In genomic region chr5:146832985-146833732, GRCh38 we compare ENCODE assay signal across 18 cellular contexts. TPM values are rescaled to one million over a fixed set of nuclear protein-coding genes. Genes with fewer than 3 reads are reported as not detected.
"Had no signal": no experiment of that assay in that cellular context is flagged by ENCODE, and none has a peak within 500 bp of the region (broad histone marks: within the 10 kb centered on the region; RNA-seq: fewer than 3 reads in every experiment).

No MANE protein-coding gene starts in this region.

- H3K4me3 ChIP-seq: coronary artery, esophagus muscularis mucosa, lower lobe of right lung, right atrium auricular region, tibial artery, uterus had no signal

- H3K27me3 ChIP-seq: esophagus muscularis mucosa, right atrium auricular region, tibial artery, uterus had no signal

- H3K4me3 Mint-ChIP-seq: activated naive CD4-positive, alpha-beta T cell treated with anti-CD3 and anti-CD28 coated beads for 36 hours; neural crest cell had no signal

- H3K36me3 ChIP-seq: esophagus muscularis mucosa, lower lobe of right lung, right atrium auricular region, tibial artery, uterus had no signal

- ATAC-seq: left cardiac atrium; lower lobe of right lung; stimulated activated naive CD8-positive, alpha-beta T cell treated with anti-CD3 and anti-CD28 coated beads, Interleukin-15, Interleukin-2, amounts not matched to agents 100 U/mL and 50 U/mL, for 24 hours had no signal

- DNase-seq: activated CD4-positive, alpha-beta T cell treated with anti-CD3 and anti-CD28 coated beads, Interleukin-2, amount 50 U/mL, for 4 hours; activated naive CD4-positive, alpha-beta T cell treated with anti-CD3 and anti-CD28 coated beads for 36 hours; anterior cingulate cortex; left cardiac atrium; lower lobe of right lung; stimulated activated CD4-positive, alpha-beta T cell treated with anti-CD3 and anti-CD28 coated beads, Interleukin-12 subunit alpha, Interleukin-12 subunit beta, amount 100 ng/mL, for 4 hours; stimulated activated CD4-positive, alpha-beta T cell treated with anti-CD3 and anti-CD28 coated beads, Interleukin-1b, Interleukin-23, amount 100 ng/mL, for 48 hours; stimulated activated CD8-positive, alpha-beta memory T cell treated with anti-CD3 and anti-CD28 coated beads, Interleukin-4, amount 100 ng/mL, for 48 hours; stimulated activated naive CD8-positive, alpha-beta T cell treated with anti-CD3 and anti-CD28 coated beads, Interleukin-15, Interleukin-2, amounts not matched to agents 100 U/mL and 50 U/mL, for 24 hours; substantia nigra; T-helper 2 cell; tibial artery; uterus had no signal

- H3K4me1 Mint-ChIP-seq: neural crest cell had no signal

- H3K27ac ChIP-seq: coronary artery, esophagus muscularis mucosa, lower lobe of right lung, uterus had no signal

- H3K4me1 ChIP-seq: lower lobe of right lung, right atrium auricular region, uterus had no signal

- H3K9me3 Mint-ChIP-seq: activated naive CD4-positive, alpha-beta T cell treated with anti-CD3 and anti-CD28 coated beads for 36 hours; neural crest cell had no signal

- H3K9me3 ChIP-seq: esophagus muscularis mucosa, lower lobe of right lung, right atrium auricular region, tibial artery, uterus had no signal

- H3K27ac Mint-ChIP-seq: activated naive CD4-positive, alpha-beta T cell treated with anti-CD3 and anti-CD28 coated beads for 36 hours; progenitor cell of endocrine pancreas had no signal

RNA-seq across cellular contexts. Expression of gene PPP2R2B, which starts 45.4 kb away (rescaled TPM):
- total RNA-seq: activated naive CD4-positive, alpha-beta T cell treated with anti-CD3 and anti-CD28 coated beads for 36 hours had no signal
